In the genomic region with DNA sequence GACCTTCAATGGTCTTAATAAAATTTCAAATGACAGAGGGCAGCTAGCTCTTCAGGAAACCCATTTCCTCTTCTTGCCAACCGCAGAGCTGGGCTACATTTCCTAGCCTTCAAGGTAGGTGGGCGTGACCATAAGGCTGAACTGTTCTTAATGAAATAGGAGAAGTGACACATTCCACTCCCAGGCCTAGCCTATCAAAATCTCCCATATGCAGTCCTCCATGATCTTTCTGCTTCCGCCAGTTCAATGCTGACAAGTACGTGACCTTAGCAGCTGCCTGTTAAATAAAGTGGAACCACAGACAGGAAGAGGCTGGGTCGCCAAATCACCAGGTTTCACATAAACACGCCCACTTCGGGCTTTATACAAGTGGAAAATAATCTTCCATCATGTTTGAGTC, we compare ENCODE assay signal across 8 cellular contexts. TPM values are rescaled to one million over a fixed set of nuclear protein-coding genes. Genes with fewer than 3 reads are reported as not detected.
DNase-seq lines count a peak whose midpoint lies in the region; ATAC-seq and TF ChIP-seq lines count a peak whose summit lies in the region.

No MANE protein-coding gene starts in this region.

- peak; percentile 45 for DNase-seq in HT1080 (ENCODE audit: low read depth)
- DNase-seq in activated CD4-positive, alpha-beta memory T cell treated with anti-CD3 and anti-CD28 coated beads, Interleukin-2, amount 10 ng/mL, durations not matched to agents 7 days and 5 days: peak; percentile 74
- DNase-seq in trophoblast cell: peak; percentile 36 to 39
- DNase-seq in thyroid gland: no peak
- no peak for DNase-seq in NCI-H526 (lab: John Stamatoyannopoulos, UW)
- DNase-seq in G401 (ENCODE audit: low spot score): no peak

- H3K27me3 Mint-ChIP-seq in activated CD4-positive, alpha-beta memory T cell treated with anti-CD3 and anti-CD28 coated beads, Interleukin-2, amount 10 ng/mL, durations not matched to agents 7 days and 5 days: no peaks in the 10 kb centered on the region

- H2BK5ac ChIP-seq in trophoblast cell (ENCODE audit: low read depth, low read length, poor library complexity): no peak overlapping the region

- ATAC-seq in GM21381 (IDR thresholded peaks at IDR 0.05; ENCODE audit: unreplicated experiment): peak; percentile 95

- peaks cover 7% of the 10 kb centered on the region for H3K36me3 ChIP-seq in BLaER1
- H3K36me3 ChIP-seq in trophoblast cell (ENCODE audit: control insufficient read depth in 1 of 2, insufficient read depth in 2 of 2, low read length in 2 of 2): peaks cover 0 to 9% of the 10 kb centered on the region in 2 experiments
- no peaks in the 10 kb centered on the region for H3K36me3 ChIP-seq in thyroid gland

- no peak overlapping the region for H3K18ac ChIP-seq in trophoblast cell (ENCODE audit: low read length)

- no peak overlapping the region for H2AK5ac ChIP-seq in trophoblast cell (ENCODE audit: low read length)

- H4K8ac ChIP-seq in trophoblast cell (ENCODE audit: low read depth, low read length): no peak overlapping the region

- no CpG with 5 or more reads among the region's 7 CpGs for WGBS in trophoblast cell (ENCODE audit: extremely low coverage, insufficient coverage, insufficient read length)
- WGBS in thyroid gland, 2 donors: 83 to 87% methylated on average over 7 of the region's 7 CpGs

- H3K9ac ChIP-seq in BLaER1 (no peak overlapping the region), trophoblast cell (ENCODE audit: low read length) (no peak overlapping the region)

- intact Hi-C loops in thyroid gland (cut with DNase I): no loop called here

- peak overlapping the region; percentile 50; the same call in 1 of the 2 replicates for H3K27ac ChIP-seq in BLaER1
- H3K27ac ChIP-seq in trophoblast cell (ENCODE audit: low read depth, low read length): no peak overlapping the region
- no peak overlapping the region for H3K27ac ChIP-seq in thyroid gland

- peaks cover 62% of the 10 kb centered on the region for H3K4me1 ChIP-seq in BLaER1
- no peaks in the 10 kb centered on the region for H3K4me1 ChIP-seq in trophoblast cell (ENCODE audit: control insufficient read depth in 1 of 2, insufficient read depth in 2 of 2, low read length in 2 of 2)
- no peaks in the 10 kb centered on the region for H3K4me1 ChIP-seq in thyroid gland

- in situ Hi-C loops in G401 (cut with HindIII; ENCODE audit: low sequenced_read_pairs): no loop called here

- H3K4me3 ChIP-seq in BLaER1 (peak overlapping the region; percentile 45; the same call in 1 of the 2 replicates), trophoblast cell (ENCODE audit: low read depth, low read length) (no peak overlapping the region), thyroid gland (replicated peaks in 1 of 3) (no peak overlapping the region)

- H3K4ac ChIP-seq in trophoblast cell (ENCODE audit: low read depth, low read length): no peak overlapping the region

- no peak overlapping the region for H2BK120ac ChIP-seq in trophoblast cell (ENCODE audit: insufficient read depth, low read length, poor library complexity)

- H3K27me3 ChIP-seq in BLaER1: no peaks in the 10 kb centered on the region
- H3K27me3 ChIP-seq in trophoblast cell (ENCODE audit: insufficient read depth, low read length): no peaks in the 10 kb centered on the region
- no peaks in the 10 kb centered on the region for H3K27me3 ChIP-seq in thyroid gland

- POLR2A ChIA-PET in activated CD4-positive, alpha-beta memory T cell treated with anti-CD3 and anti-CD28 coated beads, Interleukin-2, amount 10 ng/mL, durations not matched to agents 7 days and 5 days (lab: Charles Lee): no interaction called here

- H3K9me3 ChIP-seq in BLaER1 (peaks cover 5% of the 10 kb centered on the region; the same call in 1 of the 2 replicates), trophoblast cell (ENCODE audit: insufficient read depth, low read depth, low read length) (peaks cover 2% of the 10 kb centered on the region), thyroid gland (no peaks in the 10 kb centered on the region)

- no peak overlapping the region for H2AFZ ChIP-seq in trophoblast cell (ENCODE audit: insufficient read depth, low read length, poor library complexity)

- peak overlapping the region; percentile 71 for H3K4me2 ChIP-seq in BLaER1
- H3K4me2 ChIP-seq in trophoblast cell (ENCODE audit: low read length): no peak overlapping the region

- no peak overlapping the region for H2BK12ac ChIP-seq in trophoblast cell (ENCODE audit: low read length)

- no peak overlapping the region for H3K14ac ChIP-seq in trophoblast cell (ENCODE audit: low read length)

- peak overlapping the region; percentile 80 for H3K27ac Mint-ChIP-seq in activated CD4-positive, alpha-beta memory T cell treated with anti-CD3 and anti-CD28 coated beads, Interleukin-2, amount 10 ng/mL, durations not matched to agents 7 days and 5 days

- H3K79me2 ChIP-seq in trophoblast cell (ENCODE audit: control insufficient read depth, insufficient read depth, low read length, poor library complexity): no peaks in the 10 kb centered on the region

- peaks cover 37% of the 10 kb centered on the region for H3K4me1 Mint-ChIP-seq in activated CD4-positive, alpha-beta memory T cell treated with anti-CD3 and anti-CD28 coated beads, Interleukin-2, amount 10 ng/mL, durations not matched to agents 7 days and 5 days

- no peaks in the 10 kb centered on the region for H3K79me1 ChIP-seq in trophoblast cell (ENCODE audit: low read length)

- no peak for TF ChIP-seq POLR2A in thyroid gland (IDR thresholded peaks at IDR 0.05)

- CTCF ChIA-PET in activated CD4-positive, alpha-beta memory T cell treated with anti-CD3 and anti-CD28 coated beads, Interleukin-2, amount 10 ng/mL, durations not matched to agents 7 days and 5 days (lab: Charles Lee): interaction anchor here (1.3 to 3.4 kb wide), 2 partner anchors 18 to 32 kb away, joined by 3 to 11 read pairs; no protein-coding TSS in a partner anchor

- H4K91ac ChIP-seq in trophoblast cell (ENCODE audit: low read depth, low read length): no peak overlapping the region

- no peaks in the 10 kb centered on the region for H4K20me1 ChIP-seq in BLaER1

- H4K12ac ChIP-seq in trophoblast cell (ENCODE audit: low read depth, low read length): no peak overlapping the region

- no peak for TF ChIP-seq CTCF in thyroid gland (IDR thresholded peaks at IDR 0.05)

- H3K36me3 Mint-ChIP-seq in activated CD4-positive, alpha-beta memory T cell treated with anti-CD3 and anti-CD28 coated beads, Interleukin-2, amount 10 ng/mL, durations not matched to agents 7 days and 5 days (ENCODE audit: low read depth): peaks cover 15% of the 10 kb centered on the region

- H3K23ac ChIP-seq in trophoblast cell (ENCODE audit: low read length): no peak overlapping the region

- peaks cover 4% of the 10 kb centered on the region for H3K9me3 Mint-ChIP-seq in activated CD4-positive, alpha-beta memory T cell treated with anti-CD3 and anti-CD28 coated beads, Interleukin-2, amount 10 ng/mL, durations not matched to agents 7 days and 5 days

- H3K4me3 Mint-ChIP-seq in activated CD4-positive, alpha-beta memory T cell treated with anti-CD3 and anti-CD28 coated beads, Interleukin-2, amount 10 ng/mL, durations not matched to agents 7 days and 5 days: peak overlapping the region; percentile 4

RNA-seq across cellular contexts. Expression of a gene that starts 13.2 kb away (rescaled TPM):
- 135 and 188 TPM in 2 replicates for total RNA-seq in HT1080 (2014; rRNA removed; shearing (Covaris generic))
- polyA plus RNA-seq in HT1080 (2015; cell fraction: cytosol; rRNA removed): 225 and 271 TPM in 2 replicates
- polyA plus RNA-seq in HT1080 (2015; cell fraction: nucleus; rRNA removed): 249 and 279 TPM in 2 replicates
- total RNA-seq in activated CD4-positive, alpha-beta memory T cell treated with anti-CD3 and anti-CD28 coated beads, Interleukin-2, amount 10 ng/mL, durations not matched to agents 7 days and 5 days: 1 to 10 TPM; 7.4 to 7.9 TPM
- 169 and 186 TPM in 2 replicates for polyA plus RNA-seq in trophoblast cell (2013)
- total RNA-seq in thyroid gland: 10 to 100 TPM in 3 of 4 donors, 1 to 10 TPM in 1; 6.1 to 33.3 (median 20.3) TPM
- total RNA-seq in G401 (2014; rRNA removed; shearing (Covaris generic)): 0.06 and 0.20 TPM in 2 replicates

Comparison
In these comparisons a context has a peak if more than half of its experiments do, and no peak if none do; other contexts are left out.
1. DNase-seq: peak in HT1080 (single experiment), activated CD4-positive, alpha-beta memory T cell treated with anti-CD3 and anti-CD28 coated beads, Interleukin-2, amount 10 ng/mL, durations not matched to agents 7 days and 5 days (single experiment) and trophoblast cell (2 of 2); none in thyroid gland (0 of 2), NCI-H526 (0 of 2) and G401 (single experiment).